ENCODE assay signal across 1 cellular context in genomic region chr17:68777856-68778694, GRCh38.
TF ChIP-seq lines count a peak whose summit lies in the region.

No MANE protein-coding gene starts in this region.

TF ChIP-seq in HepG2, 621 proteins besides CTCF, POLR2A, EP300 and RAD21 (continued from another document and continues in another):
- TF ChIP-seq GMEB1 (CRISPR knock-in tag; IDR thresholded peaks at IDR 0.05; ENCODE audit: borderline replicate concordance) (no peak; the same call in 1 of the 2 replicates), SNAI1 (CRISPR knock-in tag; IDR thresholded peaks at IDR 0.05; ENCODE audit: borderline replicate concordance) (0 out of 2 replicates have a peak, but pooled peaks have one; percentile 30), KDM1A (CRISPR knock-in tag; IDR thresholded peaks at IDR 0.05) (no peak), CEBPB (IDR thresholded peaks at IDR 0.05; ENCODE audit: borderline replicate concordance, low read depth, low read length) (no peak), MLX (CRISPR knock-in tag; IDR thresholded peaks at IDR 0.05) (no peak), ZNF746 (CRISPR knock-in tag; IDR thresholded peaks at IDR 0.05) (no peak), NR1H2 (CRISPR knock-in tag; IDR thresholded peaks at IDR 0.05; ENCODE audit: borderline replicate concordance, low read depth) (no peak), HNRNPL (IDR thresholded peaks at IDR 0.05; ENCODE audit: low read depth, low read length) (no peak), ZNF879 (CRISPR knock-in tag; IDR thresholded peaks at IDR 0.05) (no peak), ZNF777 (CRISPR knock-in tag; IDR thresholded peaks at IDR 0.05) (no peak), FOXO1 (CRISPR knock-in tag; IDR thresholded peaks at IDR 0.05) (peak; percentile 80), ZNF883 (CRISPR knock-in tag; IDR thresholded peaks at IDR 0.05; ENCODE audit: not compliant biosample characterization) (no peak), MAZ (IDR thresholded peaks at IDR 0.05; ENCODE audit: borderline replicate concordance, low read depth, low read length) (no peak), MAZ (CRISPR knock-in tag; IDR thresholded peaks at IDR 0.05; ENCODE audit: low read depth) (no peak), ZNF331 (CRISPR knock-in tag; IDR thresholded peaks at IDR 0.05) (0 out of 2 replicates have a peak, but pooled peaks have one; percentile 32), PREB (CRISPR knock-in tag; IDR thresholded peaks at IDR 0.05) (no peak), ARID2 (CRISPR knock-in tag; IDR thresholded peaks at IDR 0.05; ENCODE audit: borderline replicate concordance) (no peak), JDP2 (CRISPR knock-in tag; IDR thresholded peaks at IDR 0.05; ENCODE audit: borderline replicate concordance) (no peak), SP1 (IDR thresholded peaks at IDR 0.05) (no peak), SP1 (CRISPR knock-in tag; IDR thresholded peaks at IDR 0.05) (no peak), ARID5B (CRISPR knock-in tag; IDR thresholded peaks at IDR 0.05) (peak; percentile 65), ZNF580 (CRISPR knock-in tag; IDR thresholded peaks at IDR 0.05; ENCODE audit: borderline replicate concordance, low read depth) (no peak; the same call in 1 of the 2 replicates), ZNF687 (CRISPR knock-in tag; IDR thresholded peaks at IDR 0.05) (no peak), KAT7 (CRISPR knock-in tag; IDR thresholded peaks at IDR 0.05; ENCODE audit: borderline replicate concordance) (peak; percentile 40; the same call in 1 of the 2 replicates), LCORL (IDR thresholded peaks at IDR 0.05) (peak; percentile 6; the same call in 1 of the 2 replicates), LCORL (CRISPR knock-in tag; IDR thresholded peaks at IDR 0.05) (0 out of 2 replicates have a peak, but pooled peaks have one; percentile 35), ZNF318 (CRISPR knock-in tag; IDR thresholded peaks at IDR 0.05) (no peak), ZFP90 (CRISPR knock-in tag; IDR thresholded peaks at IDR 0.05; ENCODE audit: borderline replicate concordance) (no peak), ZNF660 (CRISPR knock-in tag; IDR thresholded peaks at IDR 0.05; ENCODE audit: borderline replicate concordance, low read depth) (no peak), ZNF547 (CRISPR knock-in tag; IDR thresholded peaks at IDR 0.05) (no peak), ZFP82 (CRISPR knock-in tag; IDR thresholded peaks at IDR 0.05; ENCODE audit: borderline replicate concordance) (peak; percentile 57; the same call in 1 of the 2 replicates), PLRG1 (conservative IDR thresholded peaks at IDR 0.05) (no peak), PRDM15 (CRISPR knock-in tag; IDR thresholded peaks at IDR 0.05) (no peak), ZNF207 (IDR thresholded peaks at IDR 0.05; ENCODE audit: borderline replicate concordance) (no peak)
